19 cellular contexts compared by ENCODE assay signal in genomic region chr1:173052681-173053196, GRCh38. TPM values are rescaled to one million over a fixed set of nuclear protein-coding genes. Genes with fewer than 3 reads are reported as not detected.
DNase-seq lines count a peak whose midpoint lies in the region; TF ChIP-seq lines count a peak whose summit lies in the region.
"Had no signal": no experiment of that assay in that cellular context is flagged by ENCODE, and none has a peak within 500 bp of the region (broad histone marks: within the 10 kb centered on the region; RNA-seq: fewer than 3 reads in every experiment).

No MANE protein-coding gene starts in this region.

- peak; percentile 32 for DNase-seq in Caki2 (ENCODE audit: low read depth)
- peak; percentile 61 for DNase-seq in LoVo (ENCODE audit: low spot score)
- DNase-seq in colonic mucosa: peak; percentile 29
- DNase-seq in lung microvascular endothelial cell (ENCODE audit: low read depth in 2 of 2): peak; percentile 42 to 68
- no peak for DNase-seq in activated CD4-positive, alpha-beta T cell treated with anti-CD3 and anti-CD28 coated beads for 1 hour
- DNase-seq in AG20443 (ENCODE audit: low spot score): no peak
- DNase-seq in OCI-M2 (lab: John Stamatoyannopoulos, UW; ENCODE audit: unreplicated experiment): no peak
- DNase-seq in HuH-7 (ENCODE audit: low spot score): no peak
- DNase-seq: activated B cell treated with CpG ODN at 0.5 μM for 24 hours; adrenal gland; HCEC 1CT; heart left ventricle; kidney; NCI-H2029; NCI-H748 treated with DMSO at 0.1 percent for 48 hours; stimulated activated CD4-positive, alpha-beta T cell treated with anti-CD3 and anti-CD28 coated beads, Interleukin-2, amount 100 ng/mL, for 48 hours; T-cell had no signal

- intact Hi-C loops in colonic mucosa (cut with DNase I): no loop called here

- H3K27me3 ChIP-seq in colonic mucosa: no peaks in the 10 kb centered on the region
- H3K27me3 ChIP-seq: adrenal gland, heart left ventricle, suprapubic skin had no signal

- no peaks in the 10 kb centered on the region for H3K36me3 ChIP-seq in colonic mucosa
- H3K36me3 ChIP-seq: adrenal gland, heart left ventricle, suprapubic skin had no signal

- no peaks in the 10 kb centered on the region for H3K4me1 ChIP-seq in colonic mucosa

- H3K9me3 ChIP-seq in colonic mucosa: no peaks in the 10 kb centered on the region
- H3K9me3 ChIP-seq: adrenal gland, heart left ventricle, suprapubic skin had no signal

- H3K4me3 ChIP-seq in colonic mucosa: no peak overlapping the region
- H3K4me3 ChIP-seq: adrenal gland, heart left ventricle, suprapubic skin had no signal

- no peak overlapping the region for H3K9ac ChIP-seq in colonic mucosa (ENCODE audit: low read depth in 2 of 2, low read length in 2 of 2)

- H3K27ac ChIP-seq in colonic mucosa: no peak overlapping the region
- H3K27ac ChIP-seq: adrenal gland, heart left ventricle, suprapubic skin had no signal

- in situ Hi-C loops in Caki2 (cut with HindIII; ENCODE audit: low pct_unique_long_range_greater_than_20kb, low sequenced_read_pairs): no loop called here

- TF ChIP-seq CTCF in colonic mucosa (IDR thresholded peaks at IDR 0.05): no peak

RNA-seq across cellular contexts. Expression of gene TNFSF18, which starts 2.0 kb away (rescaled TPM):
- 0.23 and 0.57 TPM in 2 replicates for total RNA-seq in Caki2 (2014; rRNA removed; shearing (Covaris generic); ENCODE audit: low replicate concordance)
- total RNA-seq in colonic mucosa: not detected
- 4.2 and 50.3 TPM in 2 replicates for total RNA-seq in lung microvascular endothelial cell
- total RNA-seq: activated B cell treated with CpG ODN at 0.5 μM for 24 hours; activated T-helper 17 cell treated with anti-CD3 and anti-CD28 coated beads, Interleukin-2, amount 50 U/mL, for 72 hours; kidney; T-cell had no signal

Comparison
In these comparisons a context has a peak if more than half of its experiments do, and no peak if none do; other contexts are left out.
1. DNase-seq: peak in Caki2 (single experiment), LoVo (single experiment), colonic mucosa (single experiment) and lung microvascular endothelial cell (2 of 2); none in activated CD4-positive, alpha-beta T cell treated with anti-CD3 and anti-CD28 coated beads for 1 hour (single experiment), AG20443 (single experiment), OCI-M2 (single experiment) and HuH-7 (single experiment).